ENCODE assay signal across 24 cellular contexts in genomic region chr2:8714283-8714682, GRCh38.
"Had no signal": no experiment of that assay in that cellular context is flagged by ENCODE, and none has a peak within 500 bp of the region (broad histone marks: within the 10 kb centered on the region; RNA-seq: fewer than 3 reads in every experiment).

No MANE protein-coding gene starts in this region.

- H3K36me3 ChIP-seq: adrenal gland, brain microvascular endothelial cell, esophagus squamous epithelium, gastroesophageal sphincter had no signal

- H3K27me3 ChIP-seq: adrenal gland, brain microvascular endothelial cell, esophagus squamous epithelium, gastroesophageal sphincter had no signal

- H3K4me1 ChIP-seq: adrenal gland, esophagus squamous epithelium, gastroesophageal sphincter had no signal

- H3K27ac ChIP-seq: adrenal gland, brain microvascular endothelial cell, epithelial cell of prostate, esophagus squamous epithelium, gastroesophageal sphincter had no signal

- H3K4me3 ChIP-seq: adrenal gland, esophagus squamous epithelium, gastroesophageal sphincter had no signal

- ATAC-seq: activated CD4-positive, alpha-beta T cell treated with anti-CD3 and anti-CD28 coated beads for 36 hours; activated CD8-positive, alpha-beta memory T cell treated with anti-CD3 and anti-CD28 coated beads, Interleukin-2, amount 10 ng/mL, durations not matched to agents 7 days and 5 days; activated CD8-positive, alpha-beta T cell treated with anti-CD3 and anti-CD28 coated beads, Interleukin-2, amount 10 ng/mL, durations not matched to agents 7 days and 5 days; activated naive CD8-positive, alpha-beta T cell treated with anti-CD3 and anti-CD28 coated beads, Interleukin-2, amount 50 U/mL, for 24 hours; gastroesophageal sphincter had no signal

- H3K9me3 ChIP-seq: adrenal gland, esophagus squamous epithelium, gastroesophageal sphincter had no signal

- DNase-seq: activated CD4-positive, alpha-beta memory T cell treated with anti-CD3 and anti-CD28 coated beads for 36 hours; activated CD4-positive, alpha-beta T cell treated with anti-CD3 and anti-CD28 coated beads for 36 hours; activated CD4-positive, alpha-beta T cell treated with anti-CD3 and anti-CD28 coated beads, Interleukin-2, amount 10 ng/mL, durations not matched to agents 24 days and 14 days; activated CD4-positive, CD25-positive, alpha-beta regulatory T cell; activated CD4-positive, CD25-positive, alpha-beta regulatory T cell treated with anti-CD3 and anti-CD28 coated beads, Interleukin-2, amount 50 U/mL, for 72 hours; activated CD8-positive, alpha-beta memory T cell treated with anti-CD3 and anti-CD28 coated beads, Interleukin-2, amount 10 ng/mL, durations not matched to agents 7 days and 5 days; activated CD8-positive, alpha-beta memory T cell treated with anti-CD3 and anti-CD28 coated beads, Interleukin-2, amount 50 U/mL, for 4 hours; activated CD8-positive, alpha-beta T cell treated with anti-CD3 and anti-CD28 coated beads, Interleukin-2, amount 10 ng/mL, durations not matched to agents 7 days and 5 days; activated effector memory CD4-positive, alpha-beta T cell treated with anti-CD3 and anti-CD28 coated beads, Interleukin-2, amount 50 U/mL, for 16 hours; activated naive CD4-positive, alpha-beta T cell treated with anti-CD3 and anti-CD28 coated beads for 36 hours; activated naive CD8-positive, alpha-beta T cell treated with anti-CD3 and anti-CD28 coated beads for 36 hours; activated naive CD8-positive, alpha-beta T cell treated with anti-CD3 and anti-CD28 coated beads, Interleukin-2, amount 50 U/mL, for 24 hours; activated T-cell treated with anti-CD3 and anti-CD28 coated beads, Interleukin-2, amount 50 U/mL, for 1 hour; activated T-cell treated with anti-CD3 and anti-CD28 coated beads, Interleukin-2, amount 50 U/mL, for 48 hours; adrenal gland; amygdala; brain microvascular endothelial cell; caudate nucleus; effector CD8-positive, alpha-beta T cell; esophagus squamous epithelium; foreskin melanocyte; T-helper 2 cell had no signal
